In genomic region chr3:47850062-47850802, GRCh38 we compare ENCODE assay signal across 8 cellular contexts. TPM values are rescaled to one million over a fixed set of nuclear protein-coding genes. Genes with fewer than 3 reads are reported as not detected.
A peak's percentile ranks its signal among the peaks of the same experiment; 100 is the strongest.
DNase-seq lines count a peak whose midpoint lies in the region; FAIRE-seq and TF ChIP-seq lines count a peak whose summit lies in the region.

No MANE protein-coding gene starts in this region.

- H3K4me1 Mint-ChIP-seq in nephron, result no peaks in the 10 kb centered on the region

- no peak; the same call in 1 of the 2 replicates for TF ChIP-seq POLR2A in GM12891 (IDR thresholded peaks at IDR 0.05; ENCODE audit: low read depth, low read length)

- no peaks in the 10 kb centered on the region for H3K9me3 Mint-ChIP-seq in nephron

- TF ChIP-seq CTCF in LNCaP clone FGC (IDR thresholded peaks at IDR 0.05; ENCODE audit: control insufficient read depth, extremely low read depth, insufficient read depth) (peak; percentile 46), cardiac fibroblast (IDR thresholded peaks at IDR 0.05; ENCODE audit: low read depth, low read length) (peak; percentile 56), nephron (IDR thresholded peaks at IDR 0.05; ENCODE audit: unreplicated experiment in 3 of 3) (peak; percentile 39 to 49 (median 46))

- peak; percentile 35 for DNase-seq in DMS114 treated with DMSO at 0.1 percent for 48 hours (lab: John Stamatoyannopoulos, UW; ENCODE audit: unreplicated experiment)
- DNase-seq in LNCaP clone FGC (ENCODE audit: low read depth), result no peak
- DNase-seq in cardiac fibroblast (ENCODE audit: low read depth in 2 of 2), result peak; percentile 44 to 52
- DNase-seq in GM12891 (ENCODE audit: insufficient read length, low spot score), result no peak
- DNase-seq in foreskin melanocyte, result no peak
- no peak for DNase-seq in central memory CD4-positive, alpha-beta T cell
- DNase-seq in ecto neural progenitor cell (ENCODE audit: low spot score), result no peak

- H3K27ac Mint-ChIP-seq in nephron, result peak overlapping the region; percentile 12 to 58 (median 45)

- no peak overlapping the region for H3K4me3 ChIP-seq in LNCaP clone FGC (ENCODE audit: low read depth, low read length)
- H3K4me3 ChIP-seq in cardiac fibroblast (replicated peaks in 1 of 2; ENCODE audit: low read depth in 2 of 2, low read length in 2 of 2), result no peak overlapping the region

- H3K4me3 Mint-ChIP-seq in nephron, result no peak overlapping the region

- H3K36me3 Mint-ChIP-seq in nephron (ENCODE audit: low read depth), result peaks cover 54% of the 10 kb centered on the region

- no peaks in the 10 kb centered on the region for H3K27me3 Mint-ChIP-seq in nephron (ENCODE audit: low read depth)

- no peak for FAIRE-seq in GM12891 (lab: Jason Lieb, UNC)

TF ChIP-seq in GM12891, 5 proteins besides CTCF, POLR2A, EP300 and RAD21:
- no peak for TF ChIP-seq POU2F2 (IDR thresholded peaks at IDR 0.05; ENCODE audit: low read depth, low read length)
- TF ChIP-seq SPI1 (IDR thresholded peaks at IDR 0.05; ENCODE audit: low read depth, low read length), result no peak
- TF ChIP-seq POLR2AphosphoS5 (IDR thresholded peaks at IDR 0.05; ENCODE audit: low read depth, low read length), result no peak; the same call in 1 of the 2 replicates
- TF ChIP-seq PAX5 (IDR thresholded peaks at IDR 0.05; ENCODE audit: insufficient read depth, low read length, severe bottlenecking), result no peak

RNA-seq across cellular contexts. Expression of gene DHX30, which starts 47.3 kb away (rescaled TPM):
- 31.0 TPM for polyA plus RNA-seq in GM12891 (2012; ENCODE audit: low read depth, missing spikeins)

Comparison
In these comparisons a context has a peak if more than half of its experiments do, and no peak if none do; other contexts are left out.
1. DNase-seq: peak in DMS114 treated with DMSO at 0.1 percent for 48 hours (single experiment) and cardiac fibroblast (2 of 2); none in LNCaP clone FGC (single experiment), GM12891 (single experiment), foreskin melanocyte (single experiment), central memory CD4-positive, alpha-beta T cell (single experiment) and ecto neural progenitor cell (single experiment).
2. Peak in every context shown above with its lines, with median percentiles within 50 percentile points of each other: CTCF ChIP-seq.